Comparison of ENCODE assay signal across 29 cellular contexts in genomic region chr2:2542316-2542715, GRCh38.
"Had no signal": no experiment of that assay in that cellular context is flagged by ENCODE, and none has a peak within 500 bp of the region (broad histone marks: within the 10 kb centered on the region; RNA-seq: fewer than 3 reads in every experiment).

No MANE protein-coding gene starts in this region.

- H3K4me1 Mint-ChIP-seq: naive B cell; stimulated activated naive CD8-positive, alpha-beta T cell treated with anti-CD3 and anti-CD28 coated beads, Interleukin-15, amount 100 ng/mL, for 72 hours had no signal

- H3K9me3 Mint-ChIP-seq: dendritic cell treated with granulocyte-macrophage colony-stimulating factor and Interleukin-4, amounts not matched to agents 40 ng/mL and 50 ng/mL, for 4 days; mesothelial cell of epicardium; natural killer cell treated with Interleukin-12 subunit alpha and Interleukin-12 subunit beta and Interleukin-15 and Interleukin-18, amount 100 ng/mL, for 72 hours; stimulated activated naive CD8-positive, alpha-beta T cell treated with anti-CD3 and anti-CD28 coated beads, Interleukin-15, amount 100 ng/mL, for 72 hours had no signal

- H3K27ac Mint-ChIP-seq: dendritic cell treated with granulocyte-macrophage colony-stimulating factor and Interleukin-4, amounts not matched to agents 40 ng/mL and 50 ng/mL, for 4 days; mesothelial cell of epicardium; naive B cell; natural killer cell treated with Interleukin-12 subunit alpha and Interleukin-12 subunit beta and Interleukin-15 and Interleukin-18, amount 100 ng/mL, for 72 hours had no signal

- H3K4me3 ChIP-seq: colonic mucosa, esophagus muscularis mucosa, heart right ventricle, lower lobe of right lung, mucosa of descending colon, prostate gland, right atrium auricular region, smooth muscle cell, suprapubic skin, transverse colon, upper lobe of right lung, uterus had no signal

- H3K4me1 ChIP-seq: colonic mucosa, esophagus muscularis mucosa, lower lobe of right lung, parathyroid adenoma, prostate gland, right atrium auricular region, suprapubic skin, transverse colon, upper lobe of right lung, uterus had no signal

- H3K36me3 ChIP-seq: colonic mucosa, esophagus muscularis mucosa, heart right ventricle, lower lobe of right lung, prostate gland, right atrium auricular region, suprapubic skin, transverse colon, upper lobe of right lung, uterus had no signal

- H3K4me2 ChIP-seq: smooth muscle cell had no signal

- H3K4me3 Mint-ChIP-seq: dendritic cell treated with granulocyte-macrophage colony-stimulating factor and Interleukin-4, amounts not matched to agents 40 ng/mL and 50 ng/mL, for 4 days; natural killer cell treated with Interleukin-12 subunit alpha and Interleukin-12 subunit beta and Interleukin-15 and Interleukin-18, amount 100 ng/mL, for 72 hours; neural crest cell; stimulated activated naive CD8-positive, alpha-beta T cell treated with anti-CD3 and anti-CD28 coated beads, Interleukin-15, amount 100 ng/mL, for 72 hours had no signal

- H3K36me3 Mint-ChIP-seq: mesothelial cell of epicardium; naive B cell; natural killer cell treated with Interleukin-12 subunit alpha and Interleukin-12 subunit beta and Interleukin-15 and Interleukin-18, amount 100 ng/mL, for 72 hours had no signal

- H3K9me3 ChIP-seq: colonic mucosa, esophagus muscularis mucosa, heart right ventricle, lower lobe of right lung, prostate gland, right atrium auricular region, suprapubic skin, transverse colon, upper lobe of right lung, uterus had no signal

- H3K27me3 Mint-ChIP-seq: dendritic cell treated with granulocyte-macrophage colony-stimulating factor and Interleukin-4, amounts not matched to agents 40 ng/mL and 50 ng/mL, for 4 days had no signal

- DNase-seq: colonic mucosa; effector CD8-positive, alpha-beta T cell; foreskin melanocyte; glutamatergic neuron; heart right ventricle; hippocampal formation; left ventricle myocardium superior; lower lobe of right lung; mucosa of descending colon; naive B cell; stimulated activated CD4-positive, alpha-beta T cell treated with anti-CD3 and anti-CD28 coated beads, Interleukin-12 subunit alpha, Interleukin-12 subunit beta, amount 100 ng/mL, for 4 hours; stimulated activated CD4-positive, alpha-beta T cell treated with anti-CD3 and anti-CD28 coated beads, Interleukin-1b, Interleukin-23, amount 100 ng/mL, for 48 hours; stimulated activated CD4-positive, alpha-beta T cell treated with anti-CD3 and anti-CD28 coated beads, Interleukin-4, amount 100 ng/mL, for 1 hour; stimulated activated CD8-positive, alpha-beta memory T cell treated with anti-CD3 and anti-CD28 coated beads, Interleukin-4, amount 100 ng/mL, for 48 hours; stimulated activated naive CD4-positive, alpha-beta T cell; stimulated activated naive CD8-positive, alpha-beta T cell treated with anti-CD3 and anti-CD28 coated beads, Interleukin-15, amount 100 ng/mL, for 72 hours; transverse colon; upper lobe of right lung; uterus had no signal

- H3K27me3 ChIP-seq: colonic mucosa, esophagus muscularis mucosa, heart right ventricle, right atrium auricular region, transverse colon, upper lobe of right lung, uterus had no signal

- H3K27ac ChIP-seq: colonic mucosa, esophagus muscularis mucosa, heart right ventricle, lower lobe of right lung, parathyroid adenoma, prostate gland, right atrium auricular region, suprapubic skin, transverse colon, upper lobe of right lung, uterus had no signal

- H3K9ac ChIP-seq: parathyroid adenoma had no signal
